In the genomic region with DNA sequence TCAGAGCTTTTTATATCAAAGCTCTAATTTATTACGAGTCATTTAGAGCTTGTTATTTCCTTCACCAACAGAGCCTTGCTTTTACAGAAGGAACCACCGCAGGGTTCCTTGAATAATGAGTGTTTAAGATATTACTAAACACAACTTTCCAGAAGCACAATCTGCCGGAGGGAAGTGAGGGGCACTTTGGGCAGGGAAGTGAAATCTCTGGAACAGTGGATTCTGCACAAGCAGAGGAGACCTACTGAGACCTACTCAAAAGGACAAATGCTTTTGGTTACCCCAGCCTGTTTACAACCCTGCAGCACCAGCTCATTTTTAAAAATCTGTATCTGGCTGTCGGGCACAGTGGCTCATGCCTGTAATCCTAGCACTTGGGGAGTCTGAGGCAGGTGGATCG, we compare ENCODE assay signal across 20 cellular contexts.
"Had no signal": no experiment of that assay in that cellular context is flagged by ENCODE, and none has a peak within 500 bp of the region (broad histone marks: within the 10 kb centered on the region; RNA-seq: fewer than 3 reads in every experiment).

No MANE protein-coding gene starts in this region.

- H3K36me3 ChIP-seq: colonic mucosa, ovary, right lobe of liver, tibial artery, upper lobe of left lung, uterus had no signal

- H3K4me3 ChIP-seq: colonic mucosa, hepatocyte, mucosa of descending colon, ovary, right lobe of liver, tibial artery, upper lobe of left lung, uterus had no signal

- H3K79me2 ChIP-seq: hepatocyte had no signal

- H3K27me3 ChIP-seq: colonic mucosa, hepatocyte, ovary, right lobe of liver, upper lobe of left lung, uterus had no signal

- H3K9me3 Mint-ChIP-seq: stimulated activated naive CD8-positive, alpha-beta T cell treated with anti-CD3 and anti-CD28 coated beads, Interleukin-15, Interleukin-2, amounts not matched to agents 100 ng/mL and 50 ng/mL, for 24 hours had no signal

- H2AFZ ChIP-seq: hepatocyte had no signal

- H3K27me3 Mint-ChIP-seq: stimulated activated naive CD8-positive, alpha-beta T cell treated with anti-CD3 and anti-CD28 coated beads, Interleukin-15, Interleukin-2, amounts not matched to agents 100 ng/mL and 50 ng/mL, for 24 hours had no signal

- H3K4me2 ChIP-seq: hepatocyte had no signal

- H3K27ac Mint-ChIP-seq: endodermal cell; naive thymus-derived CD8-positive, alpha-beta T cell; progenitor cell of endocrine pancreas; stimulated activated effector memory CD8-positive, alpha-beta T cell treated with anti-CD3 and anti-CD28 coated beads, Interleukin-12 subunit alpha, Interleukin-12 subunit beta, amount 100 ng/mL, for 72 hours; stimulated activated naive CD8-positive, alpha-beta T cell treated with anti-CD3 and anti-CD28 coated beads, Interleukin-15, Interleukin-2, amounts not matched to agents 100 ng/mL and 50 ng/mL, for 24 hours had no signal

- H3K36me3 Mint-ChIP-seq: stimulated activated effector memory CD8-positive, alpha-beta T cell treated with anti-CD3 and anti-CD28 coated beads, Interleukin-12 subunit alpha, Interleukin-12 subunit beta, amount 100 ng/mL, for 72 hours had no signal

- H3K4me3 Mint-ChIP-seq: endodermal cell; naive thymus-derived CD8-positive, alpha-beta T cell; stimulated activated effector memory CD8-positive, alpha-beta T cell treated with anti-CD3 and anti-CD28 coated beads, Interleukin-12 subunit alpha, Interleukin-12 subunit beta, amount 100 ng/mL, for 72 hours; stimulated activated naive CD8-positive, alpha-beta T cell treated with anti-CD3 and anti-CD28 coated beads, Interleukin-15, Interleukin-2, amounts not matched to agents 100 ng/mL and 50 ng/mL, for 24 hours had no signal

- DNase-seq: colonic mucosa; effector CD4-positive, alpha-beta T cell; endodermal cell; foreskin melanocyte; head of caudate nucleus; mammary epithelial cell; mucosa of descending colon; naive thymus-derived CD8-positive, alpha-beta T cell; nucleus accumbens; ovary; right lobe of liver; stimulated activated CD4-positive, alpha-beta T cell treated with anti-CD3 and anti-CD28 coated beads, Interleukin-4, amount 100 ng/mL, for 1 hour; stimulated activated CD8-positive, alpha-beta memory T cell treated with anti-CD3 and anti-CD28 coated beads, Interleukin-4, amount 100 ng/mL, for 48 hours; tibial artery; upper lobe of left lung; uterus had no signal

- H3K9me3 ChIP-seq: colonic mucosa, mucosa of descending colon, ovary, right lobe of liver, uterus had no signal

- H3K27ac ChIP-seq: colonic mucosa, hepatocyte, ovary, right lobe of liver, tibial artery, upper lobe of left lung, uterus had no signal

- H3K4me1 ChIP-seq: colonic mucosa, right lobe of liver, tibial artery, upper lobe of left lung, uterus had no signal

- H3K4me1 Mint-ChIP-seq: naive thymus-derived CD8-positive, alpha-beta T cell; stimulated activated effector memory CD8-positive, alpha-beta T cell treated with anti-CD3 and anti-CD28 coated beads, Interleukin-12 subunit alpha, Interleukin-12 subunit beta, amount 100 ng/mL, for 72 hours had no signal
